Comparison of ENCODE assay signal across 30 cellular contexts in the genomic region with DNA sequence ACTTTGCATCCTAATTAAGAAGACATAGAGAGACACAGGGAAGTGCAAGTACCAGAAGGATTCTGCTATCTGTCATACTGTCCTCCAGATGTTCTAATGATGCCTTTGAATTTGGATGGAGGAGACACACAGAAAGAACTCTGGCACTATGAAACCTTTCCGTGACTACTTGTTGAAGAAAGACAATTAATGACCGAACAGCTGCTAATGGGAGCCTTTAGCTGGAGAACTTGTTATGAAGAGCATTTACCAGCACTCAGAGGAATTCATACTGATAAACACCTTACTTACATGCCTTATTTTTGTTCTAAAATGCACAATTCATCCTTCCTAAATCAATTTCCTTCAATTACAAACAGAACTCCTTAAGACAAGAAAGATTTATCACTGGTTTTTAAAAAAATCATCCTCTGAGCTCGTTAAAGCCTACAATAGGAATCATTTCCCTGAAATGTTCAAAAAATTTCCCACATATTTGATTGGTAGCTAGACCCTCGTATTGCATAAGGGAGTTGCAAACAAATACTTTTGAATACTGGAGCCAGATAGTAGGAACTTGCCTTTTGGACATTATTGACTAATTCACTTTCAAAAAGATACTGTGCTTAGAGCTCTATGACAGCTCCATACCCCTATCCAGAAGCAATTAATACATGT.
"Had no signal": no experiment of that assay in that cellular context is flagged by ENCODE, and none has a peak within 500 bp of the region (broad histone marks: within the 10 kb centered on the region; RNA-seq: fewer than 3 reads in every experiment).

No MANE protein-coding gene starts in this region.

- DNase-seq: activated CD4-positive, alpha-beta T cell treated with anti-CD3 and anti-CD28 coated beads for 1 hour; activated CD4-positive, alpha-beta T cell treated with anti-CD3 and anti-CD28 coated beads for 4 hours; activated CD4-positive, alpha-beta T cell treated with anti-CD3 and anti-CD28 coated beads, Interleukin-2, amount 50 U/mL, for 1 hour; activated CD4-positive, alpha-beta T cell treated with anti-CD3 and anti-CD28 coated beads, Interleukin-2, amount 50 U/mL, for 48 hours; activated CD8-positive, alpha-beta memory T cell treated with anti-CD3 and anti-CD28 coated beads for 24 hours; activated CD8-positive, alpha-beta T cell treated with anti-CD3 and anti-CD28 coated beads for 36 hours; activated effector memory CD4-positive, alpha-beta T cell treated with Interleukin-2 at 50 U/mL for 16 hours; activated gamma-delta T cell treated with Interleukin-2 at 50 U/mL for 16 hours; activated naive CD4-positive, alpha-beta T cell treated with anti-CD3 and anti-CD28 coated beads, Interleukin-2, amount 50 U/mL, for 16 hours; activated naive CD4-positive, alpha-beta T cell treated with Interleukin-2 at 50 U/mL for 16 hours; activated T-cell treated with anti-CD3 and anti-CD28 coated beads, Interleukin-2, amount 50 U/mL, for 4 hours; amniotic stem cell; anterior cingulate cortex; brain microvascular endothelial cell; dorsolateral prefrontal cortex; effector memory CD4-positive, alpha-beta T cell; endodermal cell; foreskin keratinocyte; gastrocnemius medialis; heart right ventricle; T-helper 1 cell; T-helper 17 cell had no signal

- ATAC-seq: activated CD8-positive, alpha-beta T cell treated with anti-CD3 and anti-CD28 coated beads for 36 hours; activated T-cell treated with anti-CD3 and anti-CD28 coated beads, Interleukin-2, amount 50 U/mL, for 4 hours; activated T-helper 17 cell treated with anti-CD3 and anti-CD28 coated beads, Interleukin-2, amount 50 U/mL, for 72 hours; esophagus mucosa; foreskin keratinocyte; gastrocnemius medialis; heart right ventricle; T-helper 17 cell; WTC11 had no signal

- H3K36me3 ChIP-seq: brain microvascular endothelial cell, gastrocnemius medialis, heart right ventricle had no signal

- H3K4me3 ChIP-seq: coronary artery, dorsolateral prefrontal cortex, gastrocnemius medialis, heart right ventricle had no signal

- H3K4me1 Mint-ChIP-seq: activated T-helper 17 cell treated with anti-CD3 and anti-CD28 coated beads, Interleukin-2, amount 50 U/mL, for 72 hours; central memory CD8-positive, alpha-beta T cell; T-helper 17 cell had no signal

- H3K4me3 Mint-ChIP-seq: activated CD8-positive, alpha-beta T cell treated with anti-CD3 and anti-CD28 coated beads for 36 hours; activated naive CD8-positive, alpha-beta T cell; activated T-cell treated with anti-CD3 and anti-CD28 coated beads, Interleukin-2, amount 50 U/mL, for 4 hours; activated T-helper 17 cell treated with anti-CD3 and anti-CD28 coated beads, Interleukin-2, amount 50 U/mL, for 72 hours; central memory CD8-positive, alpha-beta T cell; dendritic cell treated with granulocyte-macrophage colony-stimulating factor and Interleukin-4, amounts not matched to agents 40 ng/mL and 50 ng/mL, for 4 days; endodermal cell; T-helper 17 cell; WTC11 had no signal

- H3K9me3 Mint-ChIP-seq: activated CD8-positive, alpha-beta T cell treated with anti-CD3 and anti-CD28 coated beads for 36 hours; activated T-cell treated with anti-CD3 and anti-CD28 coated beads, Interleukin-2, amount 50 U/mL, for 4 hours; activated T-helper 17 cell treated with anti-CD3 and anti-CD28 coated beads, Interleukin-2, amount 50 U/mL, for 72 hours; central memory CD8-positive, alpha-beta T cell; endodermal cell; WTC11 had no signal

- H3K27me3 Mint-ChIP-seq: activated naive CD8-positive, alpha-beta T cell; central memory CD8-positive, alpha-beta T cell; dendritic cell treated with granulocyte-macrophage colony-stimulating factor and Interleukin-4, amounts not matched to agents 40 ng/mL and 50 ng/mL, for 4 days had no signal

- H3K27me3 ChIP-seq: brain microvascular endothelial cell, dorsolateral prefrontal cortex, foreskin keratinocyte, gastrocnemius medialis, heart right ventricle had no signal

- H3K9me3 ChIP-seq: gastrocnemius medialis, heart right ventricle had no signal

- H3K27ac Mint-ChIP-seq: activated CD8-positive, alpha-beta T cell treated with anti-CD3 and anti-CD28 coated beads for 36 hours; activated naive CD8-positive, alpha-beta T cell; activated T-helper 17 cell treated with anti-CD3 and anti-CD28 coated beads, Interleukin-2, amount 50 U/mL, for 72 hours; dendritic cell treated with granulocyte-macrophage colony-stimulating factor and Interleukin-4, amounts not matched to agents 40 ng/mL and 50 ng/mL, for 4 days; endodermal cell; T-helper 17 cell; WTC11 had no signal

- H3K27ac ChIP-seq: brain microvascular endothelial cell, coronary artery, dorsolateral prefrontal cortex, foreskin keratinocyte, gastrocnemius medialis, heart right ventricle, VCaP had no signal

- H3K4me1 ChIP-seq: foreskin keratinocyte, gastrocnemius medialis, heart right ventricle had no signal

- H3K36me3 Mint-ChIP-seq: activated naive CD8-positive, alpha-beta T cell; WTC11 had no signal
